1 cellular context compared by ENCODE assay signal in the genomic region with DNA sequence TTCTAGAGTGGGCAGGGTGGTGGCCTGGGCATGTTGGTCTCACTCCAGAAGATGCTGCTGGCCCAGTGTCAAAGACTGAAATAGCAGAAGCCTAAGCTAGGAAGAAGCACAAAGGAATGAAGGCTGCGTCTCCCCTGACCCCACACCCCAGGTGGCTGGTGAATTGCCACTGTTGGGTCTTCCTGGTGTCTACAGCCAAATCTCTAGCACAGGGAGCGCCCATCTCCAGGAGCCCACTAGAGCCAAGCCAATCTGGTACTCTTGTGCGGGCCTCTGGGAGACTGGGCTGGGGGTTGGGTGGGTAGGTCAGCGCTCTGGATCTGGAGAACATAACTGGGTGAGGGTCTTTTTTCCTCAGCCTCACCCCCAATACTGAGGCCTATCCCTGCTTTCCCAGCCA.
TF ChIP-seq lines count a peak whose summit lies in the region.

No MANE protein-coding gene starts in this region.

TF ChIP-seq in GM12878, 131 proteins besides CTCF, POLR2A, EP300 and RAD21:
- no peak for TF ChIP-seq EZH2 (IDR thresholded peaks at IDR 0.05; ENCODE audit: borderline replicate concordance, control insufficient read depth, low read depth, low read length)
- TF ChIP-seq SRF (IDR thresholded peaks at IDR 0.05; ENCODE audit: low read depth in 2 of 2, low read length in 2 of 2): no peak
- TF ChIP-seq, protein P1, sequence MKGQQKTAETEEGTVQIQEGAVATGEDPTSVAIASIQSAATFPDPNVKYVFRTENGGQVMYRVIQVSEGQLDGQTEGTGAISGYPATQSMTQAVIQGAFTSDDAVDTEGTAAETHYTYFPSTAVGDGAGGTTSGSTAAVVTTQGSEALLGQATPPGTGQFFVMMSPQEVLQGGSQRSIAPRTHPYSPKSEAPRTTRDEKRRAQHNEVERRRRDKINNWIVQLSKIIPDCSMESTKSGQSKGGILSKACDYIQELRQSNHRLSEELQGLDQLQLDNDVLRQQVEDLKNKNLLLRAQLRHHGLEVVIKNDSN (IDR thresholded peaks at IDR 0.05; ENCODE audit: borderline replicate concordance, extremely low read length, insufficient read depth, low read depth, low read length): no peak
- TF ChIP-seq, protein P2, sequence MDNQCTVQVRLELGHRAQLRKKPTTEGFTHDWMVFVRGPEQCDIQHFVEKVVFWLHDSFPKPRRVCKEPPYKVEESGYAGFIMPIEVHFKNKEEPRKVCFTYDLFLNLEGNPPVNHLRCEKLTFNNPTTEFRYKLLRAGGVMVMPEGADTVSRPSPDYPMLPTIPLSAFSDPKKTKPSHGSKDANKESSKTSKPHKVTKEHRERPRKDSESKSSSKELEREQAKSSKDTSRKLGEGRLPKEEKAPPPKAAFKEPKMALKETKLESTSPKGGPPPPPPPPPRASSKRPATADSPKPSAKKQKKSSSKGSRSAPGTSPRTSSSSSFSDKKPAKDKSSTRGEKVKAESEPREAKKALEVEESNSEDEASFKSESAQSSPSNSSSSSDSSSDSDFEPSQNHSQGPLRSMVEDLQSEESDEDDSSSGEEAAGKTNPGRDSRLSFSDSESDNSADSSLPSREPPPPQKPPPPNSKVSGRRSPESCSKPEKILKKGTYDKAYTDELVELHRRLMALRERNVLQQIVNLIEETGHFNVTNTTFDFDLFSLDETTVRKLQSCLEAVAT (IDR thresholded peaks at IDR 0.05): no peak
- TF ChIP-seq DPF2 (IDR thresholded peaks at IDR 0.05): no peak
- TF ChIP-seq RUNX3 (IDR thresholded peaks at IDR 0.05; ENCODE audit: low read length): no peak
- no peak for TF ChIP-seq CHD2 (IDR thresholded peaks at IDR 0.05; ENCODE audit: borderline replicate concordance, low read depth, low read length)
- no peak for TF ChIP-seq HCFC1 (IDR thresholded peaks at IDR 0.05; ENCODE audit: low read length)
- TF ChIP-seq, protein P3, sequence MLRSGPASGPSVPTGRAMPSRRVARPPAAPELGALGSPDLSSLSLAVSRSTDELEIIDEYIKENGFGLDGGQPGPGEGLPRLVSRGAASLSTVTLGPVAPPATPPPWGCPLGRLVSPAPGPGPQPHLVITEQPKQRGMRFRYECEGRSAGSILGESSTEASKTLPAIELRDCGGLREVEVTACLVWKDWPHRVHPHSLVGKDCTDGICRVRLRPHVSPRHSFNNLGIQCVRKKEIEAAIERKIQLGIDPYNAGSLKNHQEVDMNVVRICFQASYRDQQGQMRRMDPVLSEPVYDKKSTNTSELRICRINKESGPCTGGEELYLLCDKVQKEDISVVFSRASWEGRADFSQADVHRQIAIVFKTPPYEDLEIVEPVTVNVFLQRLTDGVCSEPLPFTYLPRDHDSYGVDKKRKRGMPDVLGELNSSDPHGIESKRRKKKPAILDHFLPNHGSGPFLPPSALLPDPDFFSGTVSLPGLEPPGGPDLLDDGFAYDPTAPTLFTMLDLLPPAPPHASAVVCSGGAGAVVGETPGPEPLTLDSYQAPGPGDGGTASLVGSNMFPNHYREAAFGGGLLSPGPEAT (IDR thresholded peaks at IDR 0.05; ENCODE audit: low read depth): no peak
- TF ChIP-seq, protein P4, sequence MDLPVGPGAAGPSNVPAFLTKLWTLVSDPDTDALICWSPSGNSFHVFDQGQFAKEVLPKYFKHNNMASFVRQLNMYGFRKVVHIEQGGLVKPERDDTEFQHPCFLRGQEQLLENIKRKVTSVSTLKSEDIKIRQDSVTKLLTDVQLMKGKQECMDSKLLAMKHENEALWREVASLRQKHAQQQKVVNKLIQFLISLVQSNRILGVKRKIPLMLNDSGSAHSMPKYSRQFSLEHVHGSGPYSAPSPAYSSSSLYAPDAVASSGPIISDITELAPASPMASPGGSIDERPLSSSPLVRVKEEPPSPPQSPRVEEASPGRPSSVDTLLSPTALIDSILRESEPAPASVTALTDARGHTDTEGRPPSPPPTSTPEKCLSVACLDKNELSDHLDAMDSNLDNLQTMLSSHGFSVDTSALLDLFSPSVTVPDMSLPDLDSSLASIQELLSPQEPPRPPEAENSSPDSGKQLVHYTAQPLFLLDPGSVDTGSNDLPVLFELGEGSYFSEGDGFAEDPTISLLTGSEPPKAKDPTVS (IDR thresholded peaks at IDR 0.05; ENCODE audit: low read depth, low read length): no peak
- TF ChIP-seq, protein P5, sequence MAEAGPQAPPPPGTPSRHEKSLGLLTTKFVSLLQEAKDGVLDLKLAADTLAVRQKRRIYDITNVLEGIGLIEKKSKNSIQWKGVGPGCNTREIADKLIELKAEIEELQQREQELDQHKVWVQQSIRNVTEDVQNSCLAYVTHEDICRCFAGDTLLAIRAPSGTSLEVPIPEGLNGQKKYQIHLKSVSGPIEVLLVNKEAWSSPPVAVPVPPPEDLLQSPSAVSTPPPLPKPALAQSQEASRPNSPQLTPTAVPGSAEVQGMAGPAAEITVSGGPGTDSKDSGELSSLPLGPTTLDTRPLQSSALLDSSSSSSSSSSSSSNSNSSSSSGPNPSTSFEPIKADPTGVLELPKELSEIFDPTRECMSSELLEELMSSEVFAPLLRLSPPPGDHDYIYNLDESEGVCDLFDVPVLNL (IDR thresholded peaks at IDR 0.05; ENCODE audit: low read depth, low read length): no peak
- TF ChIP-seq NRF1 (conservative IDR thresholded peaks at IDR 0.05; ENCODE audit: low read depth, low read length): no peak
- TF ChIP-seq, protein P6, sequence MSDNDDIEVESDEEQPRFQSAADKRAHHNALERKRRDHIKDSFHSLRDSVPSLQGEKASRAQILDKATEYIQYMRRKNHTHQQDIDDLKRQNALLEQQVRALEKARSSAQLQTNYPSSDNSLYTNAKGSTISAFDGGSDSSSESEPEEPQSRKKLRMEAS (IDR thresholded peaks at IDR 0.05; ENCODE audit: low read depth, low read length): no peak
- no peak for TF ChIP-seq TCF12 (IDR thresholded peaks at IDR 0.05; ENCODE audit: low read depth, low read length)
- TF ChIP-seq TCF7 (IDR thresholded peaks at IDR 0.05; ENCODE audit: borderline replicate concordance): no peak
- no peak for TF ChIP-seq MEF2A (IDR thresholded peaks at IDR 0.05; ENCODE audit: insufficient read depth, low read depth, low read length)
